Comparison of ENCODE assay signal across 1 cellular context in genomic region chr17:10435096-10435495, GRCh38.
TF ChIP-seq lines count a peak whose summit lies in the region.

No MANE protein-coding gene starts in this region.

TF ChIP-seq in GM23338, 12 proteins besides CTCF, POLR2A, EP300 and RAD21 (continued from another document):
- TF ChIP-seq, protein P1, sequence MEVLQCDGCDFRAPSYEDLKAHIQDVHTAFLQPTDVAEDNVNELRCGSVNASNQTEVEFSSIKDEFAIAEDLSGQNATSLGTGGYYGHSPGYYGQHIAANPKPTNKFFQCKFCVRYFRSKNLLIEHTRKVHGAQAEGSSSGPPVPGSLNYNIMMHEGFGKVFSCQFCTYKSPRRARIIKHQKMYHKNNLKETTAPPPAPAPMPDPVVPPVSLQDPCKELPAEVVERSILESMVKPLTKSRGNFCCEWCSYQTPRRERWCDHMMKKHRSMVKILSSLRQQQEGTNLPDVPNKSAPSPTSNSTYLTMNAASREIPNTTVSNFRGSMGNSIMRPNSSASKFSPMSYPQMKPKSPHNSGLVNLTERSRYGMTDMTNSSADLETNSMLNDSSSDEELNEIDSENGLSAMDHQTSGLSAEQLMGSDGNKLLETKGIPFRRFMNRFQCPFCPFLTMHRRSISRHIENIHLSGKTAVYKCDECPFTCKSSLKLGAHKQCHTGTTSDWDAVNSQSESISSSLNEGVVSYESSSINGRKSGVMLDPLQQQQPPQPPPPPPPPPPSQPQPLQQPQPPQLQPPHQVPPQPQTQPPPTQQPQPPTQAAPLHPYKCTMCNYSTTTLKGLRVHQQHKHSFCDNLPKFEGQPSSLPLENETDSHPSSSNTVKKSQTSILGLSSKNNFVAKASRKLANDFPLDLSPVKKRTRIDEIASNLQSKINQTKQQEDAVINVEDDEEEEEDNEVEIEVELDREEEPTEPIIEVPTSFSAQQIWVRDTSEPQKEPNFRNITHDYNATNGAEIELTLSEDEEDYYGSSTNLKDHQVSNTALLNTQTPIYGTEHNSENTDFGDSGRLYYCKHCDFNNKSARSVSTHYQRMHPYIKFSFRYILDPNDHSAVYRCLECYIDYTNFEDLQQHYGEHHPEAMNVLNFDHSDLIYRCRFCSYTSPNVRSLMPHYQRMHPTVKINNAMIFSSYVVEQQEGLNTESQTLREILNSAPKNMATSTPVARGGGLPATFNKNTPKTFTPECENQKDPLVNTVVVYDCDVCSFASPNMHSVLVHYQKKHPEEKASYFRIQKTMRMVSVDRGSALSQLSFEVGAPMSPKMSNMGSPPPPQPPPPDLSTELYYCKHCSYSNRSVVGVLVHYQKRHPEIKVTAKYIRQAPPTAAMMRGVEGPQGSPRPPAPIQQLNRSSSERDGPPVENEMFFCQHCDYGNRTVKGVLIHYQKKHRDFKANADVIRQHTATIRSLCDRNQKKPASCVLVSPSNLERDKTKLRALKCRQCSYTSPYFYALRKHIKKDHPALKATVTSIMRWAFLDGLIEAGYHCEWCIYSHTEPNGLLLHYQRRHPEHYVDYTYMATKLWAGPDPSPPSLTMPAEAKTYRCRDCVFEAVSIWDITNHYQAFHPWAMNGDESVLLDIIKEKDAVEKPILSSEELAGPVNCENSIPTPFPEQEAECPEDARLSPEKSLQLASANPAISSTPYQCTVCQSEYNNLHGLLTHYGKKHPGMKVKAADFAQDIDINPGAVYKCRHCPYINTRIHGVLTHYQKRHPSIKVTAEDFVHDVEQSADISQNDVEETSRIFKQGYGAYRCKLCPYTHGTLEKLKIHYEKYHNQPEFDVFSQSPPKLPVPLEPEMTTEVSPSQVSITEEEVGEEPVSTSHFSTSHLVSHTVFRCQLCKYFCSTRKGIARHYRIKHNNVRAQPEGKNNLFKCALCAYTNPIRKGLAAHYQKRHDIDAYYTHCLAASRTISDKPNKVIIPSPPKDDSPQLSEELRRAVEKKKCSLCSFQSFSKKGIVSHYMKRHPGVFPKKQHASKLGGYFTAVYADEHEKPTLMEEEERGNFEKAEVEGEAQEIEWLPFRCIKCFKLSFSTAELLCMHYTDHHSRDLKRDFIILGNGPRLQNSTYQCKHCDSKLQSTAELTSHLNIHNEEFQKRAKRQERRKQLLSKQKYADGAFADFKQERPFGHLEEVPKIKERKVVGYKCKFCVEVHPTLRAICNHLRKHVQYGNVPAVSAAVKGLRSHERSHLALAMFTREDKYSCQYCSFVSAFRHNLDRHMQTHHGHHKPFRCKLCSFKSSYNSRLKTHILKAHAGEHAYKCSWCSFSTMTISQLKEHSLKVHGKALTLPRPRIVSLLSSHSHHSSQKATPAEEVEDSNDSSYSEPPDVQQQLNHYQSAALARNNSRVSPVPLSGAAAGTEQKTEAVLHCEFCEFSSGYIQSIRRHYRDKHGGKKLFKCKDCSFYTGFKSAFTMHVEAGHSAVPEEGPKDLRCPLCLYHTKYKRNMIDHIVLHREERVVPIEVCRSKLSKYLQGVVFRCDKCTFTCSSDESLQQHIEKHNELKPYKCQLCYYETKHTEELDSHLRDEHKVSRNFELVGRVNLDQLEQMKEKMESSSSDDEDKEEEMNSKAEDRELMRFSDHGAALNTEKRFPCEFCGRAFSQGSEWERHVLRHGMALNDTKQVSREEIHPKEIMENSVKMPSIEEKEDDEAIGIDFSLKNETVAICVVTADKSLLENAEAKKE (CRISPR knock-in tag; IDR thresholded peaks at IDR 0.05) = no peak
- no peak for TF ChIP-seq ZNF331 (CRISPR knock-in tag; IDR thresholded peaks at IDR 0.05; ENCODE audit: low read depth)
- no peak for TF ChIP-seq POLR2AphosphoS5 (IDR thresholded peaks at IDR 0.05; ENCODE audit: low read depth)
- no peak for TF ChIP-seq EZH2 (IDR thresholded peaks at IDR 0.05; ENCODE audit: low read depth, unreplicated experiment)
- TF ChIP-seq EZH2phosphoT487 (IDR thresholded peaks at IDR 0.05; ENCODE audit: unreplicated experiment) = no peak
- no peak for TF ChIP-seq CREB1 (CRISPR knock-in tag; IDR thresholded peaks at IDR 0.05; ENCODE audit: low read depth)
- TF ChIP-seq STAT1 (IDR thresholded peaks at IDR 0.05; ENCODE audit: unreplicated experiment) = no peak
